1 cellular context compared by ENCODE assay signal in the genomic region with DNA sequence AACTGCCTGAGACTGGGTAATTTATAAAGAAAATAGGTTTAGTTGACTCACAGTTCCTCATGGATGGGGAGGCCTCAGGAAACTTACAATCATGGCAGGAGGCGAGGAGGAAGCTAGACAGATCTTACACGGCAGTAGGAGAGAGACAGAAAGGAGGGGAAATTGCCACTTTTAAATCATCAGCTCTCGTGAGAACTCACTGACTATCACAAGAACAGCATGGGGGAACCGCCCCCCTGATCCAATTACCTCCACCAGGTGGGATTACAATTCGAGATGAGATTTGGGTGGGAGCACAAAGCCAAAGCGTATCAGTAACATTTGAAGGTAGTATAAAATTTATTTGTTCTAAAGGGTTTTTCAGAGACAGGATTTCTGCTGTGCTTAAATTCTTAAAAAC.
TF ChIP-seq lines count a peak whose summit lies in the region.

No MANE protein-coding gene starts in this region.

TF ChIP-seq in WTC11, 78 proteins besides CTCF, POLR2A, EP300 and RAD21 (continued from another document):
- TF ChIP-seq, protein P1, sequence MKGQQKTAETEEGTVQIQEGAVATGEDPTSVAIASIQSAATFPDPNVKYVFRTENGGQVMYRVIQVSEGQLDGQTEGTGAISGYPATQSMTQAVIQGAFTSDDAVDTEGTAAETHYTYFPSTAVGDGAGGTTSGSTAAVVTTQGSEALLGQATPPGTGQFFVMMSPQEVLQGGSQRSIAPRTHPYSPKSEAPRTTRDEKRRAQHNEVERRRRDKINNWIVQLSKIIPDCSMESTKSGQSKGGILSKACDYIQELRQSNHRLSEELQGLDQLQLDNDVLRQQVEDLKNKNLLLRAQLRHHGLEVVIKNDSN (CRISPR knock-in tag; IDR thresholded peaks at IDR 0.05) = no peak
- TF ChIP-seq TEAD4 (CRISPR knock-in tag; IDR thresholded peaks at IDR 0.05) = no peak
